In genomic region chr17:28521296-28522085, GRCh38 we compare ENCODE assay signal across 17 cellular contexts. TPM values are rescaled to one million over a fixed set of nuclear protein-coding genes. Genes with fewer than 3 reads are reported as not detected.
DNase-seq lines count a peak whose midpoint lies in the region; ATAC-seq, FAIRE-seq and TF ChIP-seq lines count a peak whose summit lies in the region.
"Had no signal": no experiment of that assay in that cellular context is flagged by ENCODE, and none has a peak within 500 bp of the region (broad histone marks: within the 10 kb centered on the region; RNA-seq: fewer than 3 reads in every experiment).

No MANE protein-coding gene starts in this region.

- CTCF ChIA-PET in HEK293 (lab: Yijun Ruan, JAX) = interaction anchor here (0.9 to 1.3 kb wide), 5 partner anchors 10 to 29 kb away, joined by 3 to 6 read pairs (median 4); no protein-coding TSS in a partner anchor
- CTCF ChIA-PET in H1 (lab: Charles Lee; ENCODE audit: partially characterized antibody) = interaction anchor here (0.6 to 5.0 kb wide), 11 partner anchors 8 to 1240 kb away, joined by 3 to 35 read pairs (median 3); no protein-coding TSS in a partner anchor

- H3K4ac ChIP-seq in H1 (replicated peaks; ENCODE audit: insufficient read length, low read depth, low read length) = no peak overlapping the region

- H3K9me3 Mint-ChIP-seq in neural progenitor cell = peaks cover 2% of the 10 kb centered on the region
- no peaks in the 10 kb centered on the region for H3K9me3 Mint-ChIP-seq in natural killer cell treated with Interleukin-12 subunit alpha and Interleukin-12 subunit beta and Interleukin-15 and Interleukin-18, amount 100 ng/mL, for 72 hours
- H3K9me3 Mint-ChIP-seq: CD4-positive, CD25-positive, alpha-beta regulatory T cell had no signal

- H3K4me2 ChIP-seq in BLaER1 treated with 17β-estradiol and CSF1 and Interleukin-3, amounts not matched to agents 10 nM and 100 nM = peak overlapping the region in 8 of 11 experiments; percentile 67 to 85 (median 77); a peak in 14 of 22 replicates
- H3K4me2 ChIP-seq in H1 (ENCODE audit: insufficient read depth in 1 of 2, low read depth in 2 of 2, low read length in 2 of 2) = peak overlapping the region in 1 of 2 experiments; percentile 35; a peak in 2 of 4 replicates
- peak overlapping the region; percentile 37 for H3K4me2 ChIP-seq in neural progenitor cell
- H3K4me2 ChIP-seq: A549 had no signal

- H3K79me1 ChIP-seq in H1 (ENCODE audit: low read depth, low read length) = no peaks in the 10 kb centered on the region

- no peak for ATAC-seq in natural killer cell treated with Interleukin-12 subunit alpha and Interleukin-12 subunit beta and Interleukin-15 and Interleukin-18, amount 100 ng/mL, for 72 hours
- ATAC-seq: A549 had no signal

- peaks cover 0 to 4% (median under 1%) of the 10 kb centered on the region in 11 experiments; a peak in 7 of 22 replicates for H3K9me3 ChIP-seq in BLaER1 treated with 17β-estradiol and CSF1 and Interleukin-3, amounts not matched to agents 10 nM and 100 nM (replicated peaks in 1 of 11)
- H3K9me3 ChIP-seq in HEK293 (ENCODE audit: control insufficient read depth, insufficient read depth, low read depth, low read length) (no peaks in the 10 kb centered on the region), H1 (ENCODE audit: insufficient read depth in 2 of 2, low read depth in 1 of 2, low read length in 1 of 2) (no peaks in the 10 kb centered on the region), neural progenitor cell (ENCODE audit: low read depth) (no peaks in the 10 kb centered on the region)
- H3K9me3 ChIP-seq: A549 had no signal

- H4K8ac ChIP-seq in H1 (ENCODE audit: extremely low read depth, insufficient read depth, low read length) = peak overlapping the region; percentile 16; the same call in 1 of the 2 replicates

- H3K4me3 Mint-ChIP-seq in neural progenitor cell = no peak overlapping the region
- H3K4me3 Mint-ChIP-seq in natural killer cell treated with Interleukin-12 subunit alpha and Interleukin-12 subunit beta and Interleukin-15 and Interleukin-18, amount 100 ng/mL, for 72 hours = no peak overlapping the region
- H3K4me3 Mint-ChIP-seq: CD4-positive, CD25-positive, alpha-beta regulatory T cell had no signal

- H3K23ac ChIP-seq in H1 (ENCODE audit: insufficient read length) = no peak overlapping the region

- H4K20me1 ChIP-seq in BLaER1 treated with 17β-estradiol and CSF1 and Interleukin-3, amounts not matched to agents 10 nM and 100 nM = no peaks in the 10 kb centered on the region
- H4K20me1 ChIP-seq in H1 (replicated peaks in 1 of 2; ENCODE audit: control insufficient read depth in 1 of 2, insufficient read depth in 2 of 2, low read length in 2 of 2) (no peaks in the 10 kb centered on the region), neural progenitor cell (ENCODE audit: low read depth) (no peaks in the 10 kb centered on the region)

- no peak for TF ChIP-seq CTCF in HEK293 (tag by site-specific recombination; IDR thresholded peaks at IDR 0.05)
- TF ChIP-seq CTCF in H1 (IDR thresholded peaks at IDR 0.05; ENCODE audit: control extremely low read depth in 1 of 3, insufficient read depth in 1 of 3, low read depth in 1 of 3, low read length in 3 of 3) = no peak
- no peak for TF ChIP-seq CTCF in neural progenitor cell (IDR thresholded peaks at IDR 0.05)

- POLR2A ChIA-PET in HEK293 (lab: Yijun Ruan, JAX) = interaction anchor here (0.7 kb wide), 1 partner anchor 105 kb away, joined by 3 read pairs; no protein-coding TSS in a partner anchor
- POLR2A ChIA-PET in H1 (lab: Charles Lee; ENCODE audit: partially characterized antibody) = interaction anchor here (1.3 to 1.5 kb wide), 2 partner anchors 10 to 19 kb away, joined by 3 to 5 read pairs; no protein-coding TSS in a partner anchor

- no peak overlapping the region for H3K56ac ChIP-seq in H1 (replicated peaks; ENCODE audit: insufficient read length, low read depth, low read length)

- no peaks in the 10 kb centered on the region for H3K36me3 ChIP-seq in BLaER1 treated with 17β-estradiol and CSF1 and Interleukin-3, amounts not matched to agents 10 nM and 100 nM
- H3K36me3 ChIP-seq in HEK293 (ENCODE audit: control insufficient read depth in 2 of 2, insufficient read depth in 1 of 2, low read length in 2 of 2) (no peaks in the 10 kb centered on the region), H1 (ENCODE audit: control insufficient read depth in 2 of 4, insufficient read depth in 4 of 4, low read length in 3 of 4) (no peaks in the 10 kb centered on the region), neural progenitor cell (no peaks in the 10 kb centered on the region)

- H3K79me2 ChIP-seq in H1 (ENCODE audit: control insufficient read depth in 1 of 2, insufficient read depth in 2 of 2, low read length in 2 of 2) (no peaks in the 10 kb centered on the region), neural progenitor cell (ENCODE audit: low read depth) (no peaks in the 10 kb centered on the region)

- 0 out of 2 replicates have a peak overlapping the region, but pooled peaks have one; percentile 48 for H2BK20ac ChIP-seq in H1 (ENCODE audit: low read length)

- no peak overlapping the region for H3K4me3 ChIP-seq in BLaER1 treated with 17β-estradiol and CSF1 and Interleukin-3, amounts not matched to agents 10 nM and 100 nM
- no peak overlapping the region for H3K4me3 ChIP-seq in HEK293 (ENCODE audit: low read depth, low read length)
- no peak overlapping the region for H3K4me3 ChIP-seq in H1 (ENCODE audit: extremely low read depth in 1 of 4, insufficient read depth in 2 of 4, low read depth in 3 of 4, low read length in 4 of 4)
- H3K4me3 ChIP-seq in neural progenitor cell = no peak overlapping the region
- H3K4me3 ChIP-seq: A549 had no signal

- H3K14ac ChIP-seq in H1 (ENCODE audit: insufficient read length) = no peak overlapping the region

- no peak overlapping the region for H2BK12ac ChIP-seq in H1 (ENCODE audit: low read depth, low read length)

- H3K36me3 Mint-ChIP-seq in neural progenitor cell = no peaks in the 10 kb centered on the region
- H3K36me3 Mint-ChIP-seq in natural killer cell treated with Interleukin-12 subunit alpha and Interleukin-12 subunit beta and Interleukin-15 and Interleukin-18, amount 100 ng/mL, for 72 hours = no peaks in the 10 kb centered on the region
- H3K36me3 Mint-ChIP-seq: CD4-positive, CD25-positive, alpha-beta regulatory T cell had no signal

- peaks cover 11% of the 10 kb centered on the region for H3K27me3 Mint-ChIP-seq in neural progenitor cell (ENCODE audit: insufficient read depth, low read depth)
- peaks cover 0 to 2% of the 10 kb centered on the region in 2 donors for H3K27me3 Mint-ChIP-seq in natural killer cell treated with Interleukin-12 subunit alpha and Interleukin-12 subunit beta and Interleukin-15 and Interleukin-18, amount 100 ng/mL, for 72 hours

- no peak overlapping the region for H3K27ac ChIP-seq in BLaER1 treated with 17β-estradiol and CSF1 and Interleukin-3, amounts not matched to agents 10 nM and 100 nM
- H3K27ac ChIP-seq in HEK293 (ENCODE audit: extremely low read depth, low read depth, low read length) = no peak overlapping the region
- no peak overlapping the region for H3K27ac ChIP-seq in H1 (ENCODE audit: low read depth, low read length)
- H3K27ac ChIP-seq in neural progenitor cell = no peak overlapping the region
- H3K27ac ChIP-seq: A549, RWPE1 had no signal

- no peak for TF ChIP-seq EP300 in H1 (IDR thresholded peaks at IDR 0.05; ENCODE audit: borderline replicate concordance in 1 of 2, low read depth in 2 of 2, low read length in 2 of 2)

- H3K27me3 ChIP-seq in BLaER1 treated with 17β-estradiol and CSF1 and Interleukin-3, amounts not matched to agents 10 nM and 100 nM = no peaks in the 10 kb centered on the region
- H3K27me3 ChIP-seq in H1 (replicated peaks in 1 of 4; ENCODE audit: control insufficient read depth in 3 of 4, extremely low read depth in 1 of 4, insufficient read depth in 3 of 4, low read length in 3 of 4) (no peaks in the 10 kb centered on the region), neural progenitor cell (no peaks in the 10 kb centered on the region)

- H2AFZ ChIP-seq in H1 (ENCODE audit: low read length) (no peak overlapping the region; the same call in 1 of the 2 replicates), neural progenitor cell (replicated peaks) (peak overlapping the region; percentile 50)

- no peak overlapping the region for H2BK5ac ChIP-seq in H1 (ENCODE audit: low read depth, low read length)

- no peak overlapping the region for H3K18ac ChIP-seq in H1 (ENCODE audit: extremely low read depth, low read length)

- TF ChIP-seq RAD21 in H1 (IDR thresholded peaks at IDR 0.05 in 1 of 2, conservative IDR thresholded peaks at IDR 0.05 in 1 of 2; ENCODE audit: low read depth in 2 of 2, low read length in 2 of 2) = no peak

- H3K27ac Mint-ChIP-seq in neural progenitor cell = peak overlapping the region; percentile 39
- no peak overlapping the region for H3K27ac Mint-ChIP-seq in natural killer cell treated with Interleukin-12 subunit alpha and Interleukin-12 subunit beta and Interleukin-15 and Interleukin-18, amount 100 ng/mL, for 72 hours

- no peak overlapping the region for H2BK120ac ChIP-seq in H1 (replicated peaks; ENCODE audit: low read depth, low read length)

- TF ChIP-seq POLR2A in H1 (IDR thresholded peaks at IDR 0.05; ENCODE audit: control extremely low read depth in 1 of 2, low read depth in 2 of 2, low read length in 2 of 2) = no peak

- H3K4me1 ChIP-seq in BLaER1 treated with 17β-estradiol and CSF1 and Interleukin-3, amounts not matched to agents 10 nM and 100 nM = peaks cover 15 to 49% (median 45%) of the 10 kb centered on the region in 10 experiments
- peaks cover 5% of the 10 kb centered on the region; the same call in 1 of the 2 replicates for H3K4me1 ChIP-seq in HEK293 (ENCODE audit: control insufficient read depth, insufficient read depth, low read length)
- peaks cover 0 to 15% (median 4%) of the 10 kb centered on the region in 4 experiments; a peak in 3 of 7 replicates for H3K4me1 ChIP-seq in H1 (replicated peaks in 1 of 4; ENCODE audit: control insufficient read depth in 3 of 4, insufficient read depth in 4 of 4, low read length in 3 of 4)
- H3K4me1 ChIP-seq in neural progenitor cell = peaks cover 14% of the 10 kb centered on the region

- peaks cover 15% of the 10 kb centered on the region for H3K4me1 Mint-ChIP-seq in neural progenitor cell
- H3K4me1 Mint-ChIP-seq in natural killer cell treated with Interleukin-12 subunit alpha and Interleukin-12 subunit beta and Interleukin-15 and Interleukin-18, amount 100 ng/mL, for 72 hours (ENCODE audit: low read depth in 2 of 2) = no peaks in the 10 kb centered on the region
- H3K4me1 Mint-ChIP-seq: CD4-positive, CD25-positive, alpha-beta regulatory T cell had no signal

- no peaks in the 10 kb centered on the region for H3F3A ChIP-seq in neural progenitor cell (ENCODE audit: low read depth)

- 0 out of 2 replicates have a peak overlapping the region, but pooled peaks have one; percentile 24 for H2AK5ac ChIP-seq in H1 (ENCODE audit: low read depth, low read length)

- H4K91ac ChIP-seq in H1 (replicated peaks; ENCODE audit: insufficient read length, low read length) = no peak overlapping the region

- no peak overlapping the region for H4K5ac ChIP-seq in H1 (ENCODE audit: insufficient read length, low read depth, low read length)

- FAIRE-seq in H1 (lab: Jason Lieb, UNC) = no peak
- FAIRE-seq: A549, GM12892 had no signal

- WGBS in H1 (ENCODE audit: extremely low coverage in 1 of 2, insufficient coverage in 1 of 2, insufficient read length in 1 of 2, insufficient replicate concordance in 2 of 2, low coverage in 1 of 2, low lambda C conversion rate in 2 of 2, missing lambda C conversion rate in 1 of 2), 2 experiments = 61% methylated on average over 17 of the region's 21 CpGs; no CpG with 5 or more reads in 1 of the 2 experiments

- DNase-seq in H1 (ENCODE audit: low read depth in 1 of 2, low spot score in 2 of 2) = peak in 1 of 2 experiments; percentile 62
- peak; percentile 59 for DNase-seq in neural progenitor cell (ENCODE audit: low spot score)
- DNase-seq in UCSD-AML1 (lab: John Stamatoyannopoulos, UW; ENCODE audit: unreplicated experiment) = no peak
- no peak for DNase-seq in natural killer cell treated with Interleukin-12 subunit alpha and Interleukin-12 subunit beta and Interleukin-15 and Interleukin-18, amount 100 ng/mL, for 72 hours (ENCODE audit: low spot score)
- DNase-seq in stimulated activated CD4-positive, alpha-beta T cell treated with anti-CD3 and anti-CD28 coated beads, Interleukin-15, amount 100 ng/mL, for 24 hours = no peak
- DNase-seq: Calu3; CD4-positive, CD25-positive, alpha-beta regulatory T cell; GDM1; GOT3; MM.1S; NCI-H1105 treated with DMSO at 0.1 percent for 48 hours; OCI-M1 had no signal

- no peak overlapping the region; the same call in 1 of the 2 replicates for H2BK15ac ChIP-seq in H1 (ENCODE audit: low read length)

- H3K9ac ChIP-seq in BLaER1 treated with 17β-estradiol and CSF1 and Interleukin-3, amounts not matched to agents 10 nM and 100 nM = peak overlapping the region in 2 of 11 experiments; percentile 2 to 9; a peak in 1 of 22 replicates
- H3K9ac ChIP-seq in H1 (replicated peaks in 1 of 4; ENCODE audit: extremely low read depth in 1 of 4, low read depth in 3 of 4, low read length in 3 of 4) (no peak overlapping the region), neural progenitor cell (no peak overlapping the region)

- H3K23me2 ChIP-seq in H1 (ENCODE audit: low read depth, low read length) = no peaks in the 10 kb centered on the region

RNA-seq across cellular contexts. Expression of gene FOXN1, which starts 15.3 kb away (rescaled TPM):
- not detected in 2 replicates for total RNA-seq in H1 (2021; fragmentation: NEBNext Ultra II Directional; extraction: Animal tissue kit (Norgen Biotek cat#: 25700))
- not detected in 2 replicates for polyA plus RNA-seq in H1 (2011; rRNA removed)
- not detected for polyA plus RNA-seq in H1 (2011; cell fraction: cytosol; rRNA removed)
- polyA plus RNA-seq in H1 (2011; cell fraction: nucleus; rRNA removed) = not detected
- polyA plus RNA-seq in H1 (2012, experiment 1 of 2) = not detected in 4 replicates
- not detected for polyA plus RNA-seq in H1 (2012, experiment 2 of 2)
- polyA plus RNA-seq in H1 (2013, experiment 1 of 2) = not detected
- polyA plus RNA-seq in H1 (2013, experiment 2 of 2) = not detected
- not detected in 2 replicates for polyA minus RNA-seq in H1 (2011; rRNA and poly(A)+ RNA removed)
- not detected for polyA minus RNA-seq in H1 (2011; cell fraction: cytosol; rRNA and poly(A)+ RNA removed)
- polyA minus RNA-seq in H1 (2011; cell fraction: nucleus; rRNA and poly(A)+ RNA removed) = not detected
- not detected in 2 replicates for total RNA-seq in neural progenitor cell (ENCODE audit: low replicate concordance)
- not detected for total RNA-seq in natural killer cell treated with Interleukin-12 subunit alpha and Interleukin-12 subunit beta and Interleukin-15 and Interleukin-18, amount 100 ng/mL, for 72 hours
- total RNA-seq: Calu3; CD4-positive, CD25-positive, alpha-beta regulatory T cell had no signal
- polyA plus RNA-seq: A549; CD4-positive, CD25-positive, alpha-beta regulatory T cell had no signal

RNA-seq across cellular contexts. Expression of gene UNC119, which starts 30.9 kb away (rescaled TPM):
- 43.5 and 44.1 TPM in 2 replicates for total RNA-seq in H1 (2021; fragmentation: NEBNext Ultra II Directional; extraction: Animal tissue kit (Norgen Biotek cat#: 25700))
- 94.4 and 122 TPM in 2 replicates for polyA plus RNA-seq in H1 (2011; rRNA removed)
- polyA plus RNA-seq in H1 (2011; cell fraction: cytosol; rRNA removed) = 97.4 TPM
- 218 TPM for polyA plus RNA-seq in H1 (2011; cell fraction: nucleus; rRNA removed)
- 31.5 to 49.8 TPM (median 46.9 TPM) in 4 replicates for polyA plus RNA-seq in H1 (2012, experiment 1 of 2)
- 58.2 TPM for polyA plus RNA-seq in H1 (2012, experiment 2 of 2)
- polyA plus RNA-seq in H1 (2013, experiment 1 of 2) = 58.5 TPM
- polyA plus RNA-seq in H1 (2013, experiment 2 of 2) = 54.7 TPM
- polyA minus RNA-seq in H1 (2011; rRNA and poly(A)+ RNA removed) = 44.0 and 46.7 TPM in 2 replicates
- polyA minus RNA-seq in H1 (2011; cell fraction: cytosol; rRNA and poly(A)+ RNA removed) = 36.4 TPM
- polyA minus RNA-seq in H1 (2011; cell fraction: nucleus; rRNA and poly(A)+ RNA removed) = 30.8 TPM
- 61.4 and 103 TPM in 2 replicates for total RNA-seq in neural progenitor cell (ENCODE audit: low replicate concordance)
- total RNA-seq in natural killer cell treated with Interleukin-12 subunit alpha and Interleukin-12 subunit beta and Interleukin-15 and Interleukin-18, amount 100 ng/mL, for 72 hours = 100 to 1,000 TPM; 104 to 135 TPM

RNA-seq across cellular contexts. Expression of gene SLC13A2, which starts 48.0 kb away (rescaled TPM):
- not detected in 2 replicates for total RNA-seq in H1 (2021; fragmentation: NEBNext Ultra II Directional; extraction: Animal tissue kit (Norgen Biotek cat#: 25700))
- polyA plus RNA-seq in H1 (2011; rRNA removed) = not detected in 2 replicates
- polyA plus RNA-seq in H1 (2011; cell fraction: cytosol; rRNA removed) = not detected
- polyA plus RNA-seq in H1 (2011; cell fraction: nucleus; rRNA removed) = not detected
- polyA plus RNA-seq in H1 (2012, experiment 1 of 2) = not detected in 4 replicates
- not detected for polyA plus RNA-seq in H1 (2012, experiment 2 of 2)
- not detected for polyA plus RNA-seq in H1 (2013, experiment 1 of 2)
- not detected for polyA plus RNA-seq in H1 (2013, experiment 2 of 2)
- polyA minus RNA-seq in H1 (2011; rRNA and poly(A)+ RNA removed) = not detected in 2 replicates
- not detected for polyA minus RNA-seq in H1 (2011; cell fraction: cytosol; rRNA and poly(A)+ RNA removed)
- polyA minus RNA-seq in H1 (2011; cell fraction: nucleus; rRNA and poly(A)+ RNA removed) = not detected
- not detected in 2 replicates for total RNA-seq in neural progenitor cell (ENCODE audit: low replicate concordance)
- not detected for total RNA-seq in natural killer cell treated with Interleukin-12 subunit alpha and Interleukin-12 subunit beta and Interleukin-15 and Interleukin-18, amount 100 ng/mL, for 72 hours
- total RNA-seq: Calu3; CD4-positive, CD25-positive, alpha-beta regulatory T cell had no signal
- polyA plus RNA-seq: CD4-positive, CD25-positive, alpha-beta regulatory T cell had no signal

RNA-seq across cellular contexts. Expression of gene PIGS, which starts 49.8 kb away (rescaled TPM):
- 47.4 and 50.6 TPM in 2 replicates for total RNA-seq in H1 (2021; fragmentation: NEBNext Ultra II Directional; extraction: Animal tissue kit (Norgen Biotek cat#: 25700))
- 44.3 and 72.7 TPM in 2 replicates for polyA plus RNA-seq in H1 (2011; rRNA removed)
- polyA plus RNA-seq in H1 (2011; cell fraction: cytosol; rRNA removed) = 42.1 TPM
- polyA plus RNA-seq in H1 (2011; cell fraction: nucleus; rRNA removed) = 66.7 TPM
- 38.9 to 53.7 TPM (median 47.7 TPM) in 4 replicates for polyA plus RNA-seq in H1 (2012, experiment 1 of 2)
- polyA plus RNA-seq in H1 (2012, experiment 2 of 2) = 33.2 TPM
- polyA plus RNA-seq in H1 (2013, experiment 1 of 2) = 61.1 TPM
- 64.0 TPM for polyA plus RNA-seq in H1 (2013, experiment 2 of 2)
- 49.1 and 52.3 TPM in 2 replicates for polyA minus RNA-seq in H1 (2011; rRNA and poly(A)+ RNA removed)
- polyA minus RNA-seq in H1 (2011; cell fraction: cytosol; rRNA and poly(A)+ RNA removed) = 24.9 TPM
- polyA minus RNA-seq in H1 (2011; cell fraction: nucleus; rRNA and poly(A)+ RNA removed) = 32.8 TPM
- total RNA-seq in neural progenitor cell (ENCODE audit: low replicate concordance) = 15.2 and 39.5 TPM in 2 replicates
- 10 to 100 TPM; 74.9 to 93.2 TPM for total RNA-seq in natural killer cell treated with Interleukin-12 subunit alpha and Interleukin-12 subunit beta and Interleukin-15 and Interleukin-18, amount 100 ng/mL, for 72 hours

RNA-seq across cellular contexts. Expression of gene ALDOC, which starts 55.2 kb away (rescaled TPM):
- 51.3 and 51.6 TPM in 2 replicates for total RNA-seq in H1 (2021; fragmentation: NEBNext Ultra II Directional; extraction: Animal tissue kit (Norgen Biotek cat#: 25700))
- polyA plus RNA-seq in H1 (2011; rRNA removed) = 103 and 134 TPM in 2 replicates
- 131 TPM for polyA plus RNA-seq in H1 (2011; cell fraction: cytosol; rRNA removed)
- polyA plus RNA-seq in H1 (2011; cell fraction: nucleus; rRNA removed) = 120 TPM
- polyA plus RNA-seq in H1 (2012, experiment 1 of 2) = 55.8 to 73.5 TPM (median 69.2 TPM) in 4 replicates
- polyA plus RNA-seq in H1 (2012, experiment 2 of 2) = 66.2 TPM
- 50.1 TPM for polyA plus RNA-seq in H1 (2013, experiment 1 of 2)
- 49.8 TPM for polyA plus RNA-seq in H1 (2013, experiment 2 of 2)
- 83.4 and 107 TPM in 2 replicates for polyA minus RNA-seq in H1 (2011; rRNA and poly(A)+ RNA removed)
- 36.0 TPM for polyA minus RNA-seq in H1 (2011; cell fraction: cytosol; rRNA and poly(A)+ RNA removed)
- 26.0 TPM for polyA minus RNA-seq in H1 (2011; cell fraction: nucleus; rRNA and poly(A)+ RNA removed)
- total RNA-seq in neural progenitor cell (ENCODE audit: low replicate concordance) = 38.6 and 66.6 TPM in 2 replicates
- 100 to 1,000 TPM in 1 of 2 donors, 10 to 100 TPM in 1; 36.8 to 164 TPM for total RNA-seq in natural killer cell treated with Interleukin-12 subunit alpha and Interleukin-12 subunit beta and Interleukin-15 and Interleukin-18, amount 100 ng/mL, for 72 hours
